ENCODE assay signal across 1 cellular context in genomic region chr4:24559032-24559821, GRCh38.
TF ChIP-seq lines count a peak whose summit lies in the region.

No MANE protein-coding gene starts in this region.

TF ChIP-seq in HEK293, 187 proteins besides CTCF, POLR2A, EP300 and RAD21:
- TF ChIP-seq, protein P1, sequence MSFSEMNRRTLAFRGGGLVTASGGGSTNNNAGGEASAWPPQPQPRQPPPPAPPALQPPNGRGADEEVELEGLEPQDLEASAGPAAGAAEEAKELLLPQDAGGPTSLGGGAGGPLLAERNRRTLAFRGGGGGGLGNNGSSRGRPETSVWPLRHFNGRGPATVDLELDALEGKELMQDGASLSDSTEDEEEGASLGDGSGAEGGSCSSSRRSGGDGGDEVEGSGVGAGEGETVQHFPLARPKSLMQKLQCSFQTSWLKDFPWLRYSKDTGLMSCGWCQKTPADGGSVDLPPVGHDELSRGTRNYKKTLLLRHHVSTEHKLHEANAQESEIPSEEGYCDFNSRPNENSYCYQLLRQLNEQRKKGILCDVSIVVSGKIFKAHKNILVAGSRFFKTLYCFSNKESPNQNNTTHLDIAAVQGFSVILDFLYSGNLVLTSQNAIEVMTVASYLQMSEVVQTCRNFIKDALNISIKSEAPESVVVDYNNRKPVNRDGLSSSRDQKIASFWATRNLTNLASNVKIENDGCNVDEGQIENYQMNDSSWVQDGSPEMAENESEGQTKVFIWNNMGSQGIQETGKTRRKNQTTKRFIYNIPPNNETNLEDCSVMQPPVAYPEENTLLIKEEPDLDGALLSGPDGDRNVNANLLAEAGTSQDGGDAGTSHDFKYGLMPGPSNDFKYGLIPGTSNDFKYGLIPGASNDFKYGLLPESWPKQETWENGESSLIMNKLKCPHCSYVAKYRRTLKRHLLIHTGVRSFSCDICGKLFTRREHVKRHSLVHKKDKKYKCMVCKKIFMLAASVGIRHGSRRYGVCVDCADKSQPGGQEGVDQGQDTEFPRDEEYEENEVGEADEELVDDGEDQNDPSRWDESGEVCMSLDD (tag by site-specific recombination; IDR thresholded peaks at IDR 0.05) = no peak
- TF ChIP-seq, protein P2, sequence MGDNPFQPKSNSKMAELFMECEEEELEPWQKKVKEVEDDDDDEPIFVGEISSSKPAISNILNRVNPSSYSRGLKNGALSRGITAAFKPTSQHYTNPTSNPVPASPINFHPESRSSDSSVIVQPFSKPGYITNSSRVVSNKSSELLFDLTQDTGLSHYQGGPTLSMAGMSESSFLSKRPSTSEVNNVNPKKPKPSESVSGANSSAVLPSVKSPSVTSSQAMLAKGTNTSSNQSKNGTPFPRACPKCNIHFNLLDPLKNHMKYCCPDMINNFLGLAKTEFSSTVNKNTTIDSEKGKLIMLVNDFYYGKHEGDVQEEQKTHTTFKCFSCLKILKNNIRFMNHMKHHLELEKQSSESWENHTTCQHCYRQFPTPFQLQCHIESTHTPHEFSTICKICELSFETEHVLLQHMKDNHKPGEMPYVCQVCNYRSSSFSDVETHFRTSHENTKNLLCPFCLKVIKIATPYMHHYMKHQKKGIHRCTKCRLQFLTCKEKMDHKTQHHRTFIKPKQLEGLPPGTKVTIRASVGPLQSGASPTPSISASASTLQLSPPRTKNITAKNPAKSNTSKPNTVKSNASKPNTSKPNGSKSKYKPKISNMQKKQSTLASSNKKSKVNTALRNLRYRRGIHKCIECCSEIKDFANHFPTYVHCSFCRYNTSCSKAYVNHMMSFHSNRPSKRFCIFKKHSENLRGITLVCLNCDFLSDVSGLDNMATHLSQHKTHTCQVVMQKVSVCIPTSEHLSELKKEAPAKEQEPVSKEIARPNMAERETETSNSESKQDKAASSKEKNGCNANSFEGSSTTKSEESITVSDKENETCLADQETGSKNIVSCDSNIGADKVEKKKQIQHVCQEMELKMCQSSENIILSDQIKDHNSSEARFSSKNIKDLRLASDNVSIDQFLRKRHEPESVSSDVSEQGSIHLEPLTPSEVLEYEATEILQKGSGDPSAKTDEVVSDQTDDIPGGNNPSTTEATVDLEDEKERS (tag by site-specific recombination; IDR thresholded peaks at IDR 0.05) = no peak
- TF ChIP-seq, protein P3, sequence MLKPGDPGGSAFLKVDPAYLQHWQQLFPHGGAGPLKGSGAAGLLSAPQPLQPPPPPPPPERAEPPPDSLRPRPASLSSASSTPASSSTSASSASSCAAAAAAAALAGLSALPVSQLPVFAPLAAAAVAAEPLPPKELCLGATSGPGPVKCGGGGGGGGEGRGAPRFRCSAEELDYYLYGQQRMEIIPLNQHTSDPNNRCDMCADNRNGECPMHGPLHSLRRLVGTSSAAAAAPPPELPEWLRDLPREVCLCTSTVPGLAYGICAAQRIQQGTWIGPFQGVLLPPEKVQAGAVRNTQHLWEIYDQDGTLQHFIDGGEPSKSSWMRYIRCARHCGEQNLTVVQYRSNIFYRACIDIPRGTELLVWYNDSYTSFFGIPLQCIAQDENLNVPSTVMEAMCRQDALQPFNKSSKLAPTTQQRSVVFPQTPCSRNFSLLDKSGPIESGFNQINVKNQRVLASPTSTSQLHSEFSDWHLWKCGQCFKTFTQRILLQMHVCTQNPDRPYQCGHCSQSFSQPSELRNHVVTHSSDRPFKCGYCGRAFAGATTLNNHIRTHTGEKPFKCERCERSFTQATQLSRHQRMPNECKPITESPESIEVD (tag by site-specific recombination; IDR thresholded peaks at IDR 0.05) = peak; percentile 33; the same call in 1 of the 2 replicates
- TF ChIP-seq ZNF654 (tag by site-specific recombination; IDR thresholded peaks at IDR 0.05; ENCODE audit: low read depth) (no peak), ZSCAN4 (tag by site-specific recombination; IDR thresholded peaks at IDR 0.05) (no peak), GLI2 (tag by site-specific recombination; IDR thresholded peaks at IDR 0.05; ENCODE audit: borderline replicate concordance, low read depth) (no peak)
TF ChIP-seq in HEK293: peak in this region for 1.
